2 cellular contexts compared by ENCODE assay signal in genomic region chr7:84230491-84230890, GRCh38.
TF ChIP-seq lines count a peak whose summit lies in the region.

No MANE protein-coding gene starts in this region.

TF ChIP-seq in WTC11, 78 proteins besides CTCF, POLR2A, EP300 and RAD21 (continued from another document and continues in another):
- TF ChIP-seq FOXP4 (CRISPR knock-in tag; IDR thresholded peaks at IDR 0.05) (no peak), PRDM15 (CRISPR knock-in tag; IDR thresholded peaks at IDR 0.05) (no peak), ZNF396 (CRISPR knock-in tag; IDR thresholded peaks at IDR 0.05; ENCODE audit: borderline replicate concordance) (no peak), ZNF423 (CRISPR knock-in tag; IDR thresholded peaks at IDR 0.05) (no peak), IRF2 (CRISPR knock-in tag; IDR thresholded peaks at IDR 0.05; ENCODE audit: borderline replicate concordance, low read depth) (no peak), TP53 (CRISPR knock-in tag; IDR thresholded peaks at IDR 0.05) (no peak), NFYB (CRISPR knock-in tag; conservative IDR thresholded peaks at IDR 0.05; ENCODE audit: low read depth) (no peak), TCF7 (CRISPR knock-in tag; IDR thresholded peaks at IDR 0.05; ENCODE audit: low read depth) (no peak), ZNF416 (CRISPR knock-in tag; IDR thresholded peaks at IDR 0.05) (no peak), ZSCAN18 (CRISPR knock-in tag; IDR thresholded peaks at IDR 0.05) (no peak), ZBTB43 (CRISPR knock-in tag; IDR thresholded peaks at IDR 0.05) (no peak), OVOL2 (CRISPR knock-in tag; IDR thresholded peaks at IDR 0.05; ENCODE audit: borderline replicate concordance) (no peak), SMAD3 (CRISPR knock-in tag; IDR thresholded peaks at IDR 0.05; ENCODE audit: borderline replicate concordance) (no peak), ZNF512 (CRISPR knock-in tag; IDR thresholded peaks at IDR 0.05; ENCODE audit: borderline replicate concordance) (no peak), SOX15 (CRISPR knock-in tag; IDR thresholded peaks at IDR 0.05) (no peak), IRF1 (CRISPR knock-in tag; IDR thresholded peaks at IDR 0.05) (no peak), FOXP1 (CRISPR knock-in tag; IDR thresholded peaks at IDR 0.05; ENCODE audit: borderline replicate concordance) (no peak)

TF ChIP-seq in GM23338, 12 proteins besides CTCF, POLR2A, EP300 and RAD21 (continued from another document):
- TF ChIP-seq ZNF462 (CRISPR knock-in tag; IDR thresholded peaks at IDR 0.05) (no peak), POLR2AphosphoS5 (IDR thresholded peaks at IDR 0.05; ENCODE audit: low read depth) (no peak), ETS1 (IDR thresholded peaks at IDR 0.05) (no peak), CREB1 (CRISPR knock-in tag; IDR thresholded peaks at IDR 0.05; ENCODE audit: low read depth) (no peak)
TF ChIP-seq in GM23338: peak in this region for 0.
